Comparison of ENCODE assay signal across 23 cellular contexts in genomic region chr5:609506-609905, GRCh38.
"Had no signal": no experiment of that assay in that cellular context is flagged by ENCODE, and none has a peak within 500 bp of the region (broad histone marks: within the 10 kb centered on the region; RNA-seq: fewer than 3 reads in every experiment).

No MANE protein-coding gene starts in this region.

- ATAC-seq: activated CD8-positive, alpha-beta T cell treated with anti-CD3 and anti-CD28 coated beads, Interleukin-2, amount 10 ng/mL, durations not matched to agents 7 days and 5 days; activated T-cell treated with anti-CD3 and anti-CD28 coated beads, Interleukin-2, amount 50 U/mL, for 72 hours; T-helper 17 cell had no signal

- H3K9me3 Mint-ChIP-seq: activated B cell treated with CpG ODN at 0.5 μM for 24 hours had no signal

- DNase-seq: activated B cell treated with CpG ODN at 0.5 μM for 24 hours; activated CD4-positive, alpha-beta T cell treated with anti-CD3 and anti-CD28 coated beads for 1 hour; activated CD4-positive, alpha-beta T cell treated with anti-CD3 and anti-CD28 coated beads, Interleukin-2, amount 50 U/mL, for 4 hours; activated CD8-positive, alpha-beta T cell treated with anti-CD3 and anti-CD28 coated beads, Interleukin-2, amount 10 ng/mL, durations not matched to agents 7 days and 5 days; activated gamma-delta T cell treated with Interleukin-2 at 50 U/mL for 16 hours; activated naive CD4-positive, alpha-beta T cell treated with anti-CD3 and anti-CD28 coated beads, Interleukin-2, amount 10 ng/mL, durations not matched to agents 7 days and 5 days; activated naive CD8-positive, alpha-beta T cell treated with anti-CD3 and anti-CD28 coated beads for 36 hours; activated T-cell treated with anti-CD3 and anti-CD28 coated beads, Interleukin-2, amount 50 U/mL, for 72 hours; brain microvascular endothelial cell; cerebellar nuclear complex; MG63; MV-4-11; NCI-H1092 treated with DMSO at 0.1 percent for 48 hours; NCI-H1417 treated with DMSO at 0.1 percent for 48 hours; NCI-H1694 treated with DMSO at 0.1 percent for 48 hours; NCI-H2029 treated with DMSO at 0.1 percent for 48 hours; NCI-H510A; NCI-H526 treated with DMSO at 0.1 percent for 48 hours; NK-92 treated with Interleukin-12 subunit alpha and Interleukin-12 subunit beta, amount 100 ng/mL, for 24 hours; SHP77 treated with DMSO at 0.1 percent for 48 hours; T-helper 17 cell; T-helper 9 cell had no signal

- H3K4me3 Mint-ChIP-seq: activated CD8-positive, alpha-beta T cell treated with anti-CD3 and anti-CD28 coated beads, Interleukin-2, amount 10 ng/mL, durations not matched to agents 7 days and 5 days; activated naive CD4-positive, alpha-beta T cell treated with anti-CD3 and anti-CD28 coated beads, Interleukin-2, amount 10 ng/mL, durations not matched to agents 7 days and 5 days; activated naive CD8-positive, alpha-beta T cell treated with anti-CD3 and anti-CD28 coated beads for 36 hours; activated T-cell treated with anti-CD3 and anti-CD28 coated beads, Interleukin-2, amount 50 U/mL, for 72 hours had no signal

- H3K27ac Mint-ChIP-seq: activated B cell treated with CpG ODN at 0.5 μM for 24 hours; activated CD8-positive, alpha-beta T cell treated with anti-CD3 and anti-CD28 coated beads, Interleukin-2, amount 10 ng/mL, durations not matched to agents 7 days and 5 days; activated naive CD4-positive, alpha-beta T cell treated with anti-CD3 and anti-CD28 coated beads, Interleukin-2, amount 10 ng/mL, durations not matched to agents 7 days and 5 days; activated naive CD8-positive, alpha-beta T cell treated with anti-CD3 and anti-CD28 coated beads for 36 hours; activated T-cell treated with anti-CD3 and anti-CD28 coated beads, Interleukin-2, amount 50 U/mL, for 72 hours; activated T-helper 2 cell treated with anti-CD3 and anti-CD28 coated beads, Interferon-gamma antibody, Interleukin-2, Interleukin-4, amounts not matched to agents 10 μg/mL and 5 μg/mL and 100 μg/mL, durations not matched to agents 14 hours and 24 hours and 36 hours; T-helper 17 cell had no signal
